ENCODE assay signal across 21 cellular contexts in the genomic region with DNA sequence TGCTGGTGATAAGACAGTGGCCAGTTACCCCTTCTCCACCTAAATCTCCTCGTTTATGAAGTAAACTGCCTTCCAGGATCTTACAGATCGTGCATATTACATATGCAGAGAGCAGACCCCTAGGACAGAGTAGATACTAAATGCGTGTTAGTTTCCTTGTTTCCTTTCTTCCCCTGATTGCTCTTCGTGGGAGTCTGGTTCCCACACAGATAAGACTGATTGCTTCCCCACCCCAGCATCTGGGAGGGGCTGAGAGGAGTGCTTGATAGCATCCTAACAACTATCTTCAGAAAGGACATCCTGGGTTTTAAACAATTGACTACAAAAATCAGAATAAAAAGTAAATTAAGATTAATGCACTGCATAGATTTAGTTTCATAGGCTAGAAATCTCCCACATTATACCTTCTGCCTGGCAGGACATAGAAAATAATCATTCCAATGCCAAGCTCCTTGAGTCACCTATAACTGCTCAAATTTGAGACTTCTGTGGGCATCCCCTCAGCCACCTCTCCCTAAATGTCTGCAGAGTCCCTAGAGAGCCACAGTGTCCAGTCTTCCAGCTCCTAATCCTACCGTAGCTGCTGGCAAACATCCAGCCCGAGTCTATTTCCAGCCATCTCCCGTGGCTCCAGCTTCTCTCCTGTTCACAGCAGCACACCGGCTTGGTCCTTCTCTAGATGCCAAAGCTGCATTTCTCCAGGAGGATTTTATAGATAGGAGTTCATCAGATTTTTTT.
DNase-seq lines count a peak whose midpoint lies in the region; ATAC-seq and TF ChIP-seq lines count a peak whose summit lies in the region.
"Had no signal": no experiment of that assay in that cellular context is flagged by ENCODE, and none has a peak within 500 bp of the region (broad histone marks: within the 10 kb centered on the region; RNA-seq: fewer than 3 reads in every experiment).

No MANE protein-coding gene starts in this region.

- no peak overlapping the region for H3K4me3 ChIP-seq in HEK293 (ENCODE audit: low read depth, low read length)
- H3K4me3 ChIP-seq in retinal pigment epithelial cell (ENCODE audit: low read length): no peak overlapping the region
- H3K4me3 ChIP-seq: SK-N-MC had no signal

- ATAC-seq in left ventricle myocardium superior: peak; percentile 90
- ATAC-seq: PC-3 had no signal

- POLR2A ChIA-PET in HEK293 (lab: Yijun Ruan, JAX): no interaction called here

- H3K4me1 ChIP-seq in HEK293 (ENCODE audit: control insufficient read depth, insufficient read depth, low read length): peaks cover 3% of the 10 kb centered on the region; the same call in 1 of the 2 replicates

- H3K9me3 ChIP-seq in HEK293 (ENCODE audit: control insufficient read depth, insufficient read depth, low read depth, low read length): no peaks in the 10 kb centered on the region

- intact Hi-C loops in left ventricle myocardium superior (cut with micrococcal nuclease): no loop called here

- no peak overlapping the region for H3K27ac ChIP-seq in HEK293 (ENCODE audit: extremely low read depth, low read depth, low read length)
- H3K27ac ChIP-seq: C4-2B, SK-N-MC had no signal

- H3K36me3 ChIP-seq in HEK293 (ENCODE audit: control insufficient read depth in 2 of 2, insufficient read depth in 1 of 2, low read length in 2 of 2): no peaks in the 10 kb centered on the region

- DNase-seq in NCI-H82 (lab: John Stamatoyannopoulos, UW): peak; percentile 13
- DNase-seq in NCI-H82 treated with DMSO at 0.1 percent for 48 hours (lab: John Stamatoyannopoulos, UW; ENCODE audit: unreplicated experiment): no peak
- peak; percentile 72 for DNase-seq in left ventricle myocardium superior
- peak; percentile 6 for DNase-seq in retinal pigment epithelial cell (ENCODE audit: low read depth)
- no peak for DNase-seq in NCI-H187 (lab: John Stamatoyannopoulos, UW)
- DNase-seq in HuH-7.5 (ENCODE audit: low spot score): no peak
- no peak for DNase-seq in NCI-H774 (lab: John Stamatoyannopoulos, UW)
- DNase-seq: AML-193; CD8-positive, alpha-beta memory T cell; DMS53; GDM1; NCI-H1105; NCI-H146; NCI-H2029 treated with DMSO at 0.1 percent for 48 hours; NCI-H2171; NCI-H526 treated with DMSO at 0.1 percent for 48 hours; PC-3; SHP77 treated with DMSO at 0.1 percent for 48 hours had no signal

- no peak for TF ChIP-seq CTCF in HEK293 (tag by site-specific recombination; IDR thresholded peaks at IDR 0.05)
- TF ChIP-seq CTCF in retinal pigment epithelial cell (conservative IDR thresholded peaks at IDR 0.05; ENCODE audit: low read depth, low read length): no peak

- CTCF ChIA-PET in HEK293 (lab: Yijun Ruan, JAX): interaction anchor here (0.7 to 1.3 kb wide), 3 partner anchors 55 to 1371 kb away, joined by 3 read pairs; no protein-coding TSS in a partner anchor

TF ChIP-seq in HEK293, 187 proteins besides CTCF, POLR2A, EP300 and RAD21:
- TF ChIP-seq ZNF146 (tag by site-specific recombination; IDR thresholded peaks at IDR 0.05) (no peak), ZNF560 (tag by site-specific recombination; IDR thresholded peaks at IDR 0.05; ENCODE audit: borderline replicate concordance) (no peak), EGR2 (tag by site-specific recombination; IDR thresholded peaks at IDR 0.05; ENCODE audit: low read depth) (peak; percentile 51; the same call in 1 of the 2 replicates), ZFHX2 (tag by site-specific recombination; conservative IDR thresholded peaks at IDR 0.05) (peak; percentile 56)

Comparison
In these comparisons a context has a peak if more than half of its experiments do, and no peak if none do; other contexts are left out.
1. DNase-seq: peak in NCI-H82 (single experiment), left ventricle myocardium superior (single experiment) and retinal pigment epithelial cell (single experiment); none in NCI-H82 treated with DMSO at 0.1 percent for 48 hours (single experiment), NCI-H187 (0 of 2), HuH-7.5 (single experiment) and NCI-H774 (single experiment).